Comparison of ENCODE assay signal across 35 cellular contexts in the genomic region with DNA sequence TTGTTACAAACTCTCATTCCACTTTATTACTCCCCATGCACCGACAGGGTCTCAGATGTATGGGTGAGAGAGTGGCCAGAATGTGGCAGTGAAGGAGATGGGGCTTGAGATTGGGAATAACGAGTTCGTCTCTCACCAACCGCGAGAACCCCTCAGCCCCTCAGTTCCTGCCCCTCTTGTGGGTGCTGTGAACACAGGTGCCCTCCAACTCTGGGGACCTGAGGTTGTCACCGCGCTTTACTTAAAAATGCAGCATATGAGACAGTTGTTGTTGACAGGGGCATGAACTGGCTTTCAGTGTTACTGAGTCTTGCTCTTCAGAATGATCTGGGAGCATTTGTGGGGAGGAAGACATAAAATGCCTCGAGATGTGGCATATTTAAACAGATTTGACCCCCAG.
"Had no signal": no experiment of that assay in that cellular context is flagged by ENCODE, and none has a peak within 500 bp of the region (broad histone marks: within the 10 kb centered on the region; RNA-seq: fewer than 3 reads in every experiment).

No MANE protein-coding gene starts in this region.

- H3K4me3 ChIP-seq: MG63 had no signal

- DNase-seq: Kasumi-1, MG63, MM.1S, MV-4-11, NCI-H1048, NCI-H1092, NCI-H1092 treated with DMSO at 0.1 percent for 48 hours, NCI-H1105, NCI-H1105 treated with DMSO at 0.1 percent for 48 hours, NCI-H1417, NCI-H1417 treated with DMSO at 0.1 percent for 48 hours, NCI-H1436, NCI-H1436 treated with DMSO at 0.1 percent for 48 hours, NCI-H146, NCI-H1694, NCI-H1694 treated with DMSO at 0.1 percent for 48 hours, NCI-H187, NCI-H187 treated with DMSO at 0.1 percent for 48 hours, NCI-H1930, NCI-H2029, NCI-H2029 treated with DMSO at 0.1 percent for 48 hours, NCI-H2081, NCI-H2081 treated with DMSO at 0.1 percent for 48 hours, NCI-H2107, NCI-H2171, NCI-H2171 treated with DMSO at 0.1 percent for 48 hours, NCI-H2227 treated with DMSO at 0.1 percent for 48 hours, NCI-H226, NCI-H345, NCI-H446, NCI-H446 treated with DMSO at 0.1 percent for 48 hours, NCI-H510A, NCI-H510A treated with DMSO at 0.1 percent for 48 hours, NCI-H524, NCI-H524 treated with DMSO at 0.1 percent for 48 hours had no signal

- H3K9me3 ChIP-seq: MG63 had no signal

- H3K36me3 ChIP-seq: MG63 had no signal

- H3K27me3 ChIP-seq: MG63 had no signal
